Comparison of ENCODE assay signal across 1 cellular context in the genomic region with DNA sequence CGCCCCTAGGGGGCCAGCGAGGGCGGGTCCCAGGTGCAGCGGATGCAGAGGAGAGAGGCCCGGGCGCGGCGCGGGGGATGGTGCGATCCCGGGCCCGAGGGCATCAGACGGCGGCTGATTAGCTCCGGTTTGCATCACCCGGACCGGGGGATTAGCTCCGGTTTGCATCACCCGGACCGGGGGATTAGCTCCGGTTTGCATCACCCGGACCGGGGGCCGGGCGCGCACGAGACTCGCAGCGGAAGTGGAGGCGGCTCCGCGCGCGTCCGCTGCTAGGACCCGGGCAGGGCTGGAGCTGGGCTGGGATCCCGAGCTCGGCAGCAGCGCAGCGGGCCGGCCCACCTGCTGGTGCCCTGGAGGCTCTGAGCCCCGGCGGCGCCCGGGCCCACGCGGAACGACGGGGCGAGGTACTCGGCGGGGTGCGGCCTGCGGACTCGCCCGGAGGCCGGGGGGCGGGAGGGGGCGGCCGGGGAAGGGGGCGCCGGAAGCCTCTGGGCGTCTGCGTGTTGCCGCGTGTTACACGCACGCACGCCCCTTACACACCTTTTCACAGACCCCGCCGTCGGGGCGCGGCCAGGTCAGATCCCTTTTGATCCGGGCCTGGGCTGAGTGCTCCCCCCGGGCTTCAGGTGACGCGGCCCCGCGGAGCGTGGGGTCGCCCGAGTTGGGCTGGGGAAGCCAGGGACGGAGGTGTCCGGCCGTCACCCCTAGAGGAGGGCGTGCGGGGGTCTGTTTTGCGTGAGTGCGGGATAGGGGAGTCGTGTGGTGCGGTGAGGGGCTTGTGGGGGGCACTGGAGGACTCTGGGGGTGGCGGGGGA.
TF ChIP-seq lines count a peak whose summit lies in the region.

No MANE protein-coding gene starts in this region.

TF ChIP-seq in K562, 482 proteins besides CTCF, POLR2A, EP300 and RAD21 (continued from another document and continues in another):
- no peak for TF ChIP-seq NUFIP1 (IDR thresholded peaks at IDR 0.05; ENCODE audit: partially characterized antibody)
- peak; percentile 92 for TF ChIP-seq EGR1 (conservative IDR thresholded peaks at IDR 0.05)
- TF ChIP-seq HSF4 (CRISPR knock-in tag; IDR thresholded peaks at IDR 0.05; ENCODE audit: borderline replicate concordance) = no peak
- TF ChIP-seq BRCA1 (IDR thresholded peaks at IDR 0.05) = no peak
- TF ChIP-seq BRCA1 (CRISPR knock-in tag; IDR thresholded peaks at IDR 0.05) = 0 out of 2 replicates have a peak, but pooled peaks have one; percentile 30
- TF ChIP-seq ZNF589 (CRISPR knock-in tag; IDR thresholded peaks at IDR 0.05; ENCODE audit: low read depth) = no peak
- no peak for TF ChIP-seq U2AF1 (optimal IDR thresholded peaks at IDR 0.05; ENCODE audit: low read depth, low read length)
- no peak for TF ChIP-seq ZNF384 (IDR thresholded peaks at IDR 0.05; ENCODE audit: low read depth, low read length)
- no peak for TF ChIP-seq MTF1 (CRISPR knock-in tag; IDR thresholded peaks at IDR 0.05; ENCODE audit: borderline replicate concordance)
- TF ChIP-seq, protein P1, sequence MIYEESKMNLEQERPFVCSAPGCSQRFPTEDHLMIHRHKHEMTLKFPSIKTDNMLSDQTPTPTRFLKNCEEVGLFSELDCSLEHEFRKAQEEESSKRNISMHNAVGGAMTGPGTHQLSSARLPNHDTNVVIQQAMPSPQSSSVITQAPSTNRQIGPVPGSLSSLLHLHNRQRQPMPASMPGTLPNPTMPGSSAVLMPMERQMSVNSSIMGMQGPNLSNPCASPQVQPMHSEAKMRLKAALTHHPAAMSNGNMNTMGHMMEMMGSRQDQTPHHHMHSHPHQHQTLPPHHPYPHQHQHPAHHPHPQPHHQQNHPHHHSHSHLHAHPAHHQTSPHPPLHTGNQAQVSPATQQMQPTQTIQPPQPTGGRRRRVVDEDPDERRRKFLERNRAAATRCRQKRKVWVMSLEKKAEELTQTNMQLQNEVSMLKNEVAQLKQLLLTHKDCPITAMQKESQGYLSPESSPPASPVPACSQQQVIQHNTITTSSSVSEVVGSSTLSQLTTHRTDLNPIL (CRISPR knock-in tag; IDR thresholded peaks at IDR 0.05) = no peak
- no peak for TF ChIP-seq RBM14 (IDR thresholded peaks at IDR 0.05; ENCODE audit: borderline replicate concordance, insufficient read depth, low read depth, low read length)
- TF ChIP-seq, protein P2, sequence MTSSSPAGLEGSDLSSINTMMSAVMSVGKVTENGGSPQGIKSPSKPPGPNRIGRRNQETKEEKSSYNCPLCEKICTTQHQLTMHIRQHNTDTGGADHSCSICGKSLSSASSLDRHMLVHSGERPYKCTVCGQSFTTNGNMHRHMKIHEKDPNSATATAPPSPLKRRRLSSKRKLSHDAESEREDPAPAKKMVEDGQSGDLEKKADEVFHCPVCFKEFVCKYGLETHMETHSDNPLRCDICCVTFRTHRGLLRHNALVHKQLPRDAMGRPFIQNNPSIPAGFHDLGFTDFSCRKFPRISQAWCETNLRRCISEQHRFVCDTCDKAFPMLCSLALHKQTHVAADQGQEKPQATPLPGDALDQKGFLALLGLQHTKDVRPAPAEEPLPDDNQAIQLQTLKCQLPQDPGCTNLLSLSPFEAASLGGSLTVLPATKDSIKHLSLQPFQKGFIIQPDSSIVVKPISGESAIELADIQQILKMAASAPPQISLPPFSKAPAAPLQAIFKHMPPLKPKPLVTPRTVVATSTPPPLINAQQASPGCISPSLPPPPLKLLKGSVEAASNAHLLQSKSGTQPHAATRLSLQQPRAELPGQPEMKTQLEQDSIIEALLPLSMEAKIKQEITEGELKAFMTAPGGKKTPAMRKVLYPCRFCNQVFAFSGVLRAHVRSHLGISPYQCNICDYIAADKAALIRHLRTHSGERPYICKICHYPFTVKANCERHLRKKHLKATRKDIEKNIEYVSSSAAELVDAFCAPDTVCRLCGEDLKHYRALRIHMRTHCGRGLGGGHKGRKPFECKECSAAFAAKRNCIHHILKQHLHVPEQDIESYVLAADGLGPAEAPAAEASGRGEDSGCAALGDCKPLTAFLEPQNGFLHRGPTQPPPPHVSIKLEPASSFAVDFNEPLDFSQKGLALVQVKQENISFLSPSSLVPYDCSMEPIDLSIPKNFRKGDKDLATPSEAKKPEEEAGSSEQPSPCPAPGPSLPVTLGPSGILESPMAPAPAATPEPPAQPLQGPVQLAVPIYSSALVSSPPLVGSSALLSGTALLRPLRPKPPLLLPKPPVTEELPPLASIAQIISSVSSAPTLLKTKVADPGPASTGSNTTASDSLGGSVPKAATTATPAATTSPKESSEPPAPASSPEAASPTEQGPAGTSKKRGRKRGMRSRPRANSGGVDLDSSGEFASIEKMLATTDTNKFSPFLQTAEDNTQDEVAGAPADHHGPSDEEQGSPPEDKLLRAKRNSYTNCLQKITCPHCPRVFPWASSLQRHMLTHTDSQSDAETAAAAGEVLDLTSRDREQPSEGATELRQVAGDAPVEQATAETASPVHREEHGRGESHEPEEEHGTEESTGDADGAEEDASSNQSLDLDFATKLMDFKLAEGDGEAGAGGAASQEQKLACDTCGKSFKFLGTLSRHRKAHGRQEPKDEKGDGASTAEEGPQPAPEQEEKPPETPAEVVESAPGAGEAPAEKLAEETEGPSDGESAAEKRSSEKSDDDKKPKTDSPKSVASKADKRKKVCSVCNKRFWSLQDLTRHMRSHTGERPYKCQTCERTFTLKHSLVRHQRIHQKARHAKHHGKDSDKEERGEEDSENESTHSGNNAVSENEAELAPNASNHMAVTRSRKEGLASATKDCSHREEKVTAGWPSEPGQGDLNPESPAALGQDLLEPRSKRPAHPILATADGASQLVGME (CRISPR knock-in tag; IDR thresholded peaks at IDR 0.05) = no peak
- TF ChIP-seq ZNF232 (CRISPR knock-in tag; IDR thresholded peaks at IDR 0.05) = no peak
- TF ChIP-seq CBX5 (IDR thresholded peaks at IDR 0.05; ENCODE audit: borderline replicate concordance, low read depth) = no peak
- no peak for TF ChIP-seq ZNF133 (CRISPR knock-in tag; IDR thresholded peaks at IDR 0.05)
- TF ChIP-seq, protein P3, sequence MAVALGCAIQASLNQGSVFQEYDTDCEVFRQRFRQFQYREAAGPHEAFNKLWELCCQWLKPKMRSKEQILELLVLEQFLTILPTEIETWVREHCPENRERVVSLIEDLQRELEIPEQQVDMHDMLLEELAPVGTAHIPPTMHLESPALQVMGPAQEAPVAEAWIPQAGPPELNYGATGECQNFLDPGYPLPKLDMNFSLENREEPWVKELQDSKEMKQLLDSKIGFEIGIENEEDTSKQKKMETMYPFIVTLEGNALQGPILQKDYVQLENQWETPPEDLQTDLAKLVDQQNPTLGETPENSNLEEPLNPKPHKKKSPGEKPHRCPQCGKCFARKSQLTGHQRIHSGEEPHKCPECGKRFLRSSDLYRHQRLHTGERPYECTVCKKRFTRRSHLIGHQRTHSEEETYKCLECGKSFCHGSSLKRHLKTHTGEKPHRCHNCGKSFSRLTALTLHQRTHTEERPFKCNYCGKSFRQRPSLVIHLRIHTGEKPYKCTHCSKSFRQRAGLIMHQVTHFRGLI (CRISPR knock-in tag; IDR thresholded peaks at IDR 0.05) = no peak
- TF ChIP-seq, protein P4, sequence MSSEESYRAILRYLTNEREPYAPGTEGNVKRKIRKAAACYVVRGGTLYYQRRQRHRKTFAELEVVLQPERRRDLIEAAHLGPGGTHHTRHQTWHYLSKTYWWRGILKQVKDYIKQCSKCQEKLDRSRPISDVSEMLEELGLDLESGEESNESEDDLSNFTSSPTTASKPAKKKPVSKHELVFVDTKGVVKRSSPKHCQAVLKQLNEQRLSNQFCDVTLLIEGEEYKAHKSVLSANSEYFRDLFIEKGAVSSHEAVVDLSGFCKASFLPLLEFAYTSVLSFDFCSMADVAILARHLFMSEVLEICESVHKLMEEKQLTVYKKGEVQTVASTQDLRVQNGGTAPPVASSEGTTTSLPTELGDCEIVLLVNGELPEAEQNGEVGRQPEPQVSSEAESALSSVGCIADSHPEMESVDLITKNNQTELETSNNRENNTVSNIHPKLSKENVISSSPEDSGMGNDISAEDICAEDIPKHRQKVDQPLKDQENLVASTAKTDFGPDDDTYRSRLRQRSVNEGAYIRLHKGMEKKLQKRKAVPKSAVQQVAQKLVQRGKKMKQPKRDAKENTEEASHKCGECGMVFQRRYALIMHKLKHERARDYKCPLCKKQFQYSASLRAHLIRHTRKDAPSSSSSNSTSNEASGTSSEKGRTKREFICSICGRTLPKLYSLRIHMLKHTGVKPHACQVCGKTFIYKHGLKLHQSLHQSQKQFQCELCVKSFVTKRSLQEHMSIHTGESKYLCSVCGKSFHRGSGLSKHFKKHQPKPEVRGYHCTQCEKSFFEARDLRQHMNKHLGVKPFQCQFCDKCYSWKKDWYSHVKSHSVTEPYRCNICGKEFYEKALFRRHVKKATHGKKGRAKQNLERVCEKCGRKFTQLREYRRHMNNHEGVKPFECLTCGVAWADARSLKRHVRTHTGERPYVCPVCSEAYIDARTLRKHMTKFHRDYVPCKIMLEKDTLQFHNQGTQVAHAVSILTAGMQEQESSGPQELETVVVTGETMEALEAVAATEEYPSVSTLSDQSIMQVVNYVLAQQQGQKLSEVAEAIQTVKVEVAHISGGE (CRISPR knock-in tag; IDR thresholded peaks at IDR 0.05) = peak; percentile 32 to 94 (median 87); a peak in 5 of 6 replicates
- TF ChIP-seq ZBTB7A (IDR thresholded peaks at IDR 0.05; ENCODE audit: borderline replicate concordance, control insufficient read depth, low read depth, low read length) = peak; percentile 89
- no peak for TF ChIP-seq BCOR (IDR thresholded peaks at IDR 0.05)
- no peak for TF ChIP-seq SMARCB1 (IDR thresholded peaks at IDR 0.05; ENCODE audit: insufficient read length, low read depth)
- TF ChIP-seq ZFPM2 (CRISPR knock-in tag; IDR thresholded peaks at IDR 0.05) = no peak
- no peak for TF ChIP-seq ZNF316 (IDR thresholded peaks at IDR 0.05)
- no peak for TF ChIP-seq ZNF77 (CRISPR knock-in tag; IDR thresholded peaks at IDR 0.05)
- TF ChIP-seq PML (IDR thresholded peaks at IDR 0.05; ENCODE audit: low read length) = no peak
- no peak for TF ChIP-seq STAT5A (IDR thresholded peaks at IDR 0.05; ENCODE audit: borderline replicate concordance, low read length)
- peak; percentile 88 for TF ChIP-seq JUND (IDR thresholded peaks at IDR 0.05; ENCODE audit: borderline replicate concordance, low read depth, low read length)
- no peak; the same call in 2 of the 3 replicates for TF ChIP-seq JUND (tag; IDR thresholded peaks at IDR 0.05; ENCODE audit: borderline replicate concordance, low read depth, low read length)
- TF ChIP-seq ETV5 (CRISPR knock-in tag; IDR thresholded peaks at IDR 0.05; ENCODE audit: low read depth) = peak; percentile 100
- no peak for TF ChIP-seq MTA2 (IDR thresholded peaks at IDR 0.05; ENCODE audit: low read depth)
- TF ChIP-seq, protein P5, sequence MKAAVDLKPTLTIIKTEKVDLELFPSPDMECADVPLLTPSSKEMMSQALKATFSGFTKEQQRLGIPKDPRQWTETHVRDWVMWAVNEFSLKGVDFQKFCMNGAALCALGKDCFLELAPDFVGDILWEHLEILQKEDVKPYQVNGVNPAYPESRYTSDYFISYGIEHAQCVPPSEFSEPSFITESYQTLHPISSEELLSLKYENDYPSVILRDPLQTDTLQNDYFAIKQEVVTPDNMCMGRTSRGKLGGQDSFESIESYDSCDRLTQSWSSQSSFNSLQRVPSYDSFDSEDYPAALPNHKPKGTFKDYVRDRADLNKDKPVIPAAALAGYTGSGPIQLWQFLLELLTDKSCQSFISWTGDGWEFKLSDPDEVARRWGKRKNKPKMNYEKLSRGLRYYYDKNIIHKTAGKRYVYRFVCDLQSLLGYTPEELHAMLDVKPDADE (conservative IDR thresholded peaks at IDR 0.05; ENCODE audit: control insufficient read depth, low read depth, low read length) = peak; percentile 70; the same call in 1 of the 2 replicates
- TF ChIP-seq KAT2B (IDR thresholded peaks at IDR 0.05; ENCODE audit: low read depth, low read length) = no peak
- TF ChIP-seq RB1 (IDR thresholded peaks at IDR 0.05; ENCODE audit: low read depth) = peak; percentile 76
- no peak for TF ChIP-seq ZNF551 (CRISPR knock-in tag; IDR thresholded peaks at IDR 0.05)
- no peak for TF ChIP-seq HDGF (IDR thresholded peaks at IDR 0.05)
- TF ChIP-seq SIX5 (IDR thresholded peaks at IDR 0.05; ENCODE audit: borderline replicate concordance in 1 of 2, insufficient read depth in 1 of 2, low read depth in 1 of 2, low read length in 2 of 2) = no peak
- TF ChIP-seq ZNF444 (CRISPR knock-in tag; IDR thresholded peaks at IDR 0.05) = no peak
- no peak for TF ChIP-seq ZNF347 (CRISPR knock-in tag; IDR thresholded peaks at IDR 0.05; ENCODE audit: low read depth)
- peak; percentile 99 for TF ChIP-seq CCNT2 (IDR thresholded peaks at IDR 0.05; ENCODE audit: borderline replicate concordance, extremely low read depth, insufficient read length, low read depth, low read length)
- TF ChIP-seq, protein P6, sequence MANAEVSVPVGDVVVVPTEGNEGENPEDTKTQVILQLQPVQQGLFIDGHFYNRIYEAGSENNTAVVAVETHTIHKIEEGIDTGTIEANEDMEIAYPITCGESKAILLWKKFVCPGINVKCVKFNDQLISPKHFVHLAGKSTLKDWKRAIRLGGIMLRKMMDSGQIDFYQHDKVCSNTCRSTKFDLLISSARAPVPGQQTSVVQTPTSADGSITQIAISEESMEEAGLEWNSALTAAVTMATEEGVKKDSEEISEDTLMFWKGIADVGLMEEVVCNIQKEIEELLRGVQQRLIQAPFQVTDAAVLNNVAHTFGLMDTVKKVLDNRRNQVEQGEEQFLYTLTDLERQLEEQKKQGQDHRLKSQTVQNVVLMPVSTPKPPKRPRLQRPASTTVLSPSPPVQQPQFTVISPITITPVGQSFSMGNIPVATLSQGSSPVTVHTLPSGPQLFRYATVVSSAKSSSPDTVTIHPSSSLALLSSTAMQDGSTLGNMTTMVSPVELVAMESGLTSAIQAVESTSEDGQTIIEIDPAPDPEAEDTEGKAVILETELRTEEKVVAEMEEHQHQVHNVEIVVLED (CRISPR knock-in tag; IDR thresholded peaks at IDR 0.05) = no peak
- TF ChIP-seq KDM5B (IDR thresholded peaks at IDR 0.05; ENCODE audit: insufficient replicate concordance, low read depth, low read length) = no peak
- peak; percentile 57; the same call in 1 of the 2 replicates for TF ChIP-seq PHF8 (IDR thresholded peaks at IDR 0.05; ENCODE audit: borderline replicate concordance, low read length)
- no peak for TF ChIP-seq TBL1XR1 (IDR thresholded peaks at IDR 0.05; ENCODE audit: low read length in 2 of 2)
- TF ChIP-seq DIDO1 (tag; IDR thresholded peaks at IDR 0.05; ENCODE audit: low read depth) = no peak
